In genomic region chr2:62894966-62895631, GRCh38 we compare ENCODE assay signal across 25 cellular contexts.
"Had no signal": no experiment of that assay in that cellular context is flagged by ENCODE, and none has a peak within 500 bp of the region (broad histone marks: within the 10 kb centered on the region; RNA-seq: fewer than 3 reads in every experiment).

No MANE protein-coding gene starts in this region.

- H3K27me3 ChIP-seq: ovary, sigmoid colon, stomach, thyroid gland had no signal

- FAIRE-seq: endometrium, frontal cortex had no signal

- H3K36me3 ChIP-seq: ovary, thyroid gland had no signal

- H3K27ac ChIP-seq: coronary artery, ovary, psoas muscle, sigmoid colon, stomach, thyroid gland had no signal

- ATAC-seq: effector memory CD8-positive, alpha-beta T cell; left colon; natural killer cell; psoas muscle; right cardiac atrium; stimulated activated effector memory CD8-positive, alpha-beta T cell treated with anti-CD3 and anti-CD28 coated beads, Interleukin-12 subunit alpha, Interleukin-12 subunit beta, amount 100 ng/mL, for 72 hours had no signal

- H3K4me3 ChIP-seq: coronary artery, lung, ovary, psoas muscle, sigmoid colon, stomach, thyroid gland had no signal

- H3K9me3 ChIP-seq: ovary, psoas muscle, sigmoid colon, stomach, thyroid gland had no signal

- DNase-seq: dermis blood vessel endothelial cell; effector memory CD8-positive, alpha-beta T cell; hypothalamus; immature natural killer cell; islet precursor cell; kidney glomerular epithelial cell; left colon; natural killer cell; occipital lobe; ovary; posterior cingulate gyrus; psoas muscle; right cardiac atrium; sigmoid colon; stimulated activated CD4-positive, alpha-beta T cell treated with anti-CD3 and anti-CD28 coated beads, Interleukin-2, amount 100 ng/mL, for 24 hours; stimulated activated CD4-positive, alpha-beta T cell treated with anti-CD3 and anti-CD28 coated beads, Interleukin-4, amount 100 ng/mL, for 24 hours; stimulated activated naive CD4-positive, alpha-beta T cell treated with Interleukin-2 at 50 U/mL for 16 hours; stomach; thyroid gland; trophoblast cell had no signal

- H3K4me1 ChIP-seq: psoas muscle, stomach, thyroid gland had no signal
